38 cellular contexts compared by ENCODE assay signal in the genomic region with DNA sequence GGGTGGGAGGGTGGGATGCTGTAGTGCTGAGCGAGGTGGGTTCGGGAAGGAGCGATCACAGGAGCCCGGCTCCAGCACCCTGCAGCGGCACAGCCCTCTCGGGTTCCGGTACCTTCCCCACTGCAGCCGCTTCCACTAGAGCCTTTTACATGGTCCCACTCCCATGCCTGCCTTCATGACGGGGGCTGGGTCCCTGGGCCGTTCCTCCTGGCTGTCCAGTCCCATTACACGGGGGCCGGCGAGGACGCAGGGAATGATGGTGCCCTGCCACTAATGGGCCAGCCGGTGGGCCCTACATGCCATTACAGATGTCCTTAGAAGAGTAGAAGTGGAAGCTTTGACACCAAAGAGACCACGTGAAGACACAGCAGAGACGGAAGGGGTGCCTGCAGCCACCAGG.
"Had no signal": no experiment of that assay in that cellular context is flagged by ENCODE, and none has a peak within 500 bp of the region (broad histone marks: within the 10 kb centered on the region; RNA-seq: fewer than 3 reads in every experiment).

No MANE protein-coding gene starts in this region.

- H3K9me3 Mint-ChIP-seq: activated naive CD4-positive, alpha-beta T cell treated with anti-CD3 and anti-CD28 coated beads for 36 hours; activated naive CD4-positive, alpha-beta T cell treated with anti-CD3 and anti-CD28 coated beads, Interleukin-2, amount 10 ng/mL, durations not matched to agents 7 days and 5 days; activated naive CD4-positive, alpha-beta T cell treated with anti-CD3 and anti-CD28 coated beads, Interleukin-2, amount 50 U/mL, for 24 hours; activated naive CD4-positive, alpha-beta T cell treated with anti-CD3 and anti-CD28 coated beads, Interleukin-2, amount 50 U/mL, for 72 hours; activated naive CD8-positive, alpha-beta T cell treated with anti-CD3 and anti-CD28 coated beads for 36 hours; activated naive CD8-positive, alpha-beta T cell treated with anti-CD3 and anti-CD28 coated beads, Interleukin-2, amount 10 ng/mL, durations not matched to agents 7 days and 5 days; activated naive CD8-positive, alpha-beta T cell treated with anti-CD3 and anti-CD28 coated beads, Interleukin-2, amount 50 U/mL, for 24 hours; activated T-cell treated with anti-CD3 and anti-CD28 coated beads, Interleukin-2, amount 50 U/mL, for 24 hours; activated T-cell treated with anti-CD3 and anti-CD28 coated beads, Interleukin-2, amount 50 U/mL, for 4 hours; activated T-cell treated with anti-CD3 and anti-CD28 coated beads, Interleukin-2, amount 50 U/mL, for 72 hours; activated T-helper 1 cell treated with anti-CD3 and anti-CD28 coated beads, Interleukin-12 subunit alpha, Interleukin-12 subunit beta, Interleukin-2, Interleukin-4 antibody, amounts not matched to agents 30 ng/mL and 10 ng/mL and 1 ng/mL, durations not matched to agents 14 hours and 24 hours and 36 hours; activated T-helper 17 cell treated with anti-CD3 and anti-CD28 coated beads, Interleukin-2, amount 50 U/mL, for 72 hours; activated T-helper 2 cell treated with anti-CD3 and anti-CD28 coated beads, Interferon-gamma antibody, Interleukin-2, Interleukin-4, amounts not matched to agents 10 μg/mL and 5 μg/mL and 100 μg/mL, durations not matched to agents 14 hours and 24 hours and 36 hours; central memory CD8-positive, alpha-beta T cell had no signal

- DNase-seq: activated effector memory CD4-positive, alpha-beta T cell treated with anti-CD3 and anti-CD28 coated beads, Interleukin-2, amount 50 U/mL, for 16 hours; activated effector memory CD4-positive, alpha-beta T cell treated with Interleukin-2 at 50 U/mL for 16 hours; activated gamma-delta T cell; activated gamma-delta T cell treated with Interleukin-2 at 50 U/mL for 16 hours; activated naive CD4-positive, alpha-beta T cell; activated naive CD4-positive, alpha-beta T cell treated with anti-CD3 and anti-CD28 coated beads for 36 hours; activated naive CD4-positive, alpha-beta T cell treated with anti-CD3 and anti-CD28 coated beads, Interleukin-2, amount 10 ng/mL, durations not matched to agents 7 days and 5 days; activated naive CD4-positive, alpha-beta T cell treated with anti-CD3 and anti-CD28 coated beads, Interleukin-2, amount 50 U/mL, for 16 hours; activated naive CD4-positive, alpha-beta T cell treated with Interleukin-2 at 50 U/mL for 16 hours; activated naive CD8-positive, alpha-beta T cell treated with anti-CD3 and anti-CD28 coated beads for 36 hours; activated naive CD8-positive, alpha-beta T cell treated with anti-CD3 and anti-CD28 coated beads, Interleukin-2, amount 10 ng/mL, durations not matched to agents 7 days and 5 days; activated naive CD8-positive, alpha-beta T cell treated with anti-CD3 and anti-CD28 coated beads, Interleukin-2, amount 50 U/mL, for 24 hours; activated T-cell treated with anti-CD3 and anti-CD28 coated beads for 4 hours; activated T-cell treated with anti-CD3 and anti-CD28 coated beads, Interleukin-2, amount 50 U/mL, for 1 hour; activated T-cell treated with anti-CD3 and anti-CD28 coated beads, Interleukin-2, amount 50 U/mL, for 24 hours; activated T-cell treated with anti-CD3 and anti-CD28 coated beads, Interleukin-2, amount 50 U/mL, for 4 hours; activated T-cell treated with anti-CD3 and anti-CD28 coated beads, Interleukin-2, amount 50 U/mL, for 48 hours; activated T-cell treated with anti-CD3 and anti-CD28 coated beads, Interleukin-2, amount 50 U/mL, for 72 hours; adrenal gland; amniotic stem cell; amygdala; anterior cingulate cortex; aorta; body of pancreas; brain microvascular endothelial cell; caudate nucleus; central memory CD4-positive, alpha-beta T cell; cerebellar nuclear complex had no signal

- H3K9me3 ChIP-seq: adrenal gland, ascending aorta, body of pancreas, breast epithelium had no signal

- H3K4me3 Mint-ChIP-seq: activated naive CD4-positive, alpha-beta T cell treated with anti-CD3 and anti-CD28 coated beads for 36 hours; activated naive CD4-positive, alpha-beta T cell treated with anti-CD3 and anti-CD28 coated beads, Interleukin-2, amount 10 ng/mL, durations not matched to agents 7 days and 5 days; activated naive CD4-positive, alpha-beta T cell treated with anti-CD3 and anti-CD28 coated beads, Interleukin-2, amount 50 U/mL, for 24 hours; activated naive CD8-positive, alpha-beta T cell; activated naive CD8-positive, alpha-beta T cell treated with anti-CD3 and anti-CD28 coated beads for 36 hours; activated naive CD8-positive, alpha-beta T cell treated with anti-CD3 and anti-CD28 coated beads, Interleukin-2, amount 10 ng/mL, durations not matched to agents 7 days and 5 days; activated naive CD8-positive, alpha-beta T cell treated with anti-CD3 and anti-CD28 coated beads, Interleukin-2, amount 50 U/mL, for 24 hours; activated T-cell treated with anti-CD3 and anti-CD28 coated beads, Interleukin-2, amount 50 U/mL, for 24 hours; activated T-cell treated with anti-CD3 and anti-CD28 coated beads, Interleukin-2, amount 50 U/mL, for 4 hours; activated T-cell treated with anti-CD3 and anti-CD28 coated beads, Interleukin-2, amount 50 U/mL, for 72 hours; activated T-helper 1 cell treated with anti-CD3 and anti-CD28 coated beads, Interleukin-12 subunit alpha, Interleukin-12 subunit beta, Interleukin-2, Interleukin-4 antibody, amounts not matched to agents 30 ng/mL and 10 ng/mL and 1 ng/mL, durations not matched to agents 14 hours and 24 hours and 36 hours; activated T-helper 17 cell treated with anti-CD3 and anti-CD28 coated beads, Interleukin-2, amount 50 U/mL, for 72 hours; central memory CD8-positive, alpha-beta T cell had no signal

- H3K27ac Mint-ChIP-seq: activated naive CD4-positive, alpha-beta T cell treated with anti-CD3 and anti-CD28 coated beads for 36 hours; activated naive CD4-positive, alpha-beta T cell treated with anti-CD3 and anti-CD28 coated beads, Interleukin-2, amount 10 ng/mL, durations not matched to agents 7 days and 5 days; activated naive CD4-positive, alpha-beta T cell treated with anti-CD3 and anti-CD28 coated beads, Interleukin-2, amount 50 U/mL, for 24 hours; activated naive CD4-positive, alpha-beta T cell treated with anti-CD3 and anti-CD28 coated beads, Interleukin-2, amount 50 U/mL, for 72 hours; activated naive CD8-positive, alpha-beta T cell; activated naive CD8-positive, alpha-beta T cell treated with anti-CD3 and anti-CD28 coated beads for 36 hours; activated naive CD8-positive, alpha-beta T cell treated with anti-CD3 and anti-CD28 coated beads, Interleukin-2, amount 10 ng/mL, durations not matched to agents 7 days and 5 days; activated naive CD8-positive, alpha-beta T cell treated with anti-CD3 and anti-CD28 coated beads, Interleukin-2, amount 50 U/mL, for 24 hours; activated T-cell treated with anti-CD3 and anti-CD28 coated beads, Interleukin-2, amount 50 U/mL, for 24 hours; activated T-helper 1 cell treated with anti-CD3 and anti-CD28 coated beads, Interleukin-12 subunit alpha, Interleukin-12 subunit beta, Interleukin-2, Interleukin-4 antibody, amounts not matched to agents 30 ng/mL and 10 ng/mL and 1 ng/mL, durations not matched to agents 14 hours and 24 hours and 36 hours; activated T-helper 17 cell treated with anti-CD3 and anti-CD28 coated beads, Interleukin-2, amount 50 U/mL, for 72 hours; activated T-helper 2 cell treated with anti-CD3 and anti-CD28 coated beads, Interferon-gamma antibody, Interleukin-2, Interleukin-4, amounts not matched to agents 10 μg/mL and 5 μg/mL and 100 μg/mL, durations not matched to agents 14 hours and 24 hours and 36 hours had no signal

- H3K27me3 ChIP-seq: adrenal gland, ascending aorta, body of pancreas, brain microvascular endothelial cell, cardiac muscle cell had no signal

- H3K27me3 Mint-ChIP-seq: activated naive CD4-positive, alpha-beta T cell treated with anti-CD3 and anti-CD28 coated beads, Interleukin-2, amount 10 ng/mL, durations not matched to agents 7 days and 5 days; activated naive CD4-positive, alpha-beta T cell treated with anti-CD3 and anti-CD28 coated beads, Interleukin-2, amount 50 U/mL, for 24 hours; activated naive CD8-positive, alpha-beta T cell; activated naive CD8-positive, alpha-beta T cell treated with anti-CD3 and anti-CD28 coated beads for 36 hours; activated naive CD8-positive, alpha-beta T cell treated with anti-CD3 and anti-CD28 coated beads, Interleukin-2, amount 10 ng/mL, durations not matched to agents 7 days and 5 days; activated naive CD8-positive, alpha-beta T cell treated with anti-CD3 and anti-CD28 coated beads, Interleukin-2, amount 50 U/mL, for 24 hours; activated T-cell treated with anti-CD3 and anti-CD28 coated beads, Interleukin-2, amount 50 U/mL, for 24 hours had no signal

- H3K36me3 Mint-ChIP-seq: activated naive CD4-positive, alpha-beta T cell treated with anti-CD3 and anti-CD28 coated beads, Interleukin-2, amount 10 ng/mL, durations not matched to agents 7 days and 5 days; activated naive CD4-positive, alpha-beta T cell treated with anti-CD3 and anti-CD28 coated beads, Interleukin-2, amount 50 U/mL, for 24 hours; activated naive CD4-positive, alpha-beta T cell treated with anti-CD3 and anti-CD28 coated beads, Interleukin-2, amount 50 U/mL, for 72 hours; activated naive CD8-positive, alpha-beta T cell; activated naive CD8-positive, alpha-beta T cell treated with anti-CD3 and anti-CD28 coated beads for 36 hours; activated naive CD8-positive, alpha-beta T cell treated with anti-CD3 and anti-CD28 coated beads, Interleukin-2, amount 10 ng/mL, durations not matched to agents 7 days and 5 days had no signal

- H3K4me3 ChIP-seq: adrenal gland, ascending aorta, body of pancreas, breast epithelium, cardiac muscle cell had no signal

- H3K36me3 ChIP-seq: adrenal gland, ascending aorta, brain microvascular endothelial cell, breast epithelium, cardiac muscle cell had no signal

- H3K4me1 Mint-ChIP-seq: activated naive CD4-positive, alpha-beta T cell treated with anti-CD3 and anti-CD28 coated beads, Interleukin-2, amount 10 ng/mL, durations not matched to agents 7 days and 5 days; activated naive CD4-positive, alpha-beta T cell treated with anti-CD3 and anti-CD28 coated beads, Interleukin-2, amount 50 U/mL, for 24 hours; activated naive CD8-positive, alpha-beta T cell treated with anti-CD3 and anti-CD28 coated beads for 36 hours; activated naive CD8-positive, alpha-beta T cell treated with anti-CD3 and anti-CD28 coated beads, Interleukin-2, amount 10 ng/mL, durations not matched to agents 7 days and 5 days; activated naive CD8-positive, alpha-beta T cell treated with anti-CD3 and anti-CD28 coated beads, Interleukin-2, amount 50 U/mL, for 24 hours; activated T-helper 17 cell treated with anti-CD3 and anti-CD28 coated beads, Interleukin-2, amount 50 U/mL, for 72 hours; central memory CD8-positive, alpha-beta T cell had no signal

- H3K4me1 ChIP-seq: adrenal gland, ascending aorta, body of pancreas, breast epithelium had no signal

- ATAC-seq: activated naive CD4-positive, alpha-beta T cell treated with anti-CD3 and anti-CD28 coated beads, Interleukin-2, amount 50 U/mL, for 72 hours; activated naive CD8-positive, alpha-beta T cell treated with anti-CD3 and anti-CD28 coated beads, Interleukin-2, amount 50 U/mL, for 24 hours; activated T-cell treated with anti-CD3 and anti-CD28 coated beads, Interleukin-2, amount 50 U/mL, for 4 hours; activated T-cell treated with anti-CD3 and anti-CD28 coated beads, Interleukin-2, amount 50 U/mL, for 72 hours; activated T-helper 17 cell treated with anti-CD3 and anti-CD28 coated beads, Interleukin-2, amount 50 U/mL, for 72 hours; body of pancreas had no signal

- H3K27ac ChIP-seq: adrenal gland, ascending aorta, body of pancreas, brain microvascular endothelial cell, breast epithelium, cardiac muscle cell had no signal
